In the genomic region with DNA sequence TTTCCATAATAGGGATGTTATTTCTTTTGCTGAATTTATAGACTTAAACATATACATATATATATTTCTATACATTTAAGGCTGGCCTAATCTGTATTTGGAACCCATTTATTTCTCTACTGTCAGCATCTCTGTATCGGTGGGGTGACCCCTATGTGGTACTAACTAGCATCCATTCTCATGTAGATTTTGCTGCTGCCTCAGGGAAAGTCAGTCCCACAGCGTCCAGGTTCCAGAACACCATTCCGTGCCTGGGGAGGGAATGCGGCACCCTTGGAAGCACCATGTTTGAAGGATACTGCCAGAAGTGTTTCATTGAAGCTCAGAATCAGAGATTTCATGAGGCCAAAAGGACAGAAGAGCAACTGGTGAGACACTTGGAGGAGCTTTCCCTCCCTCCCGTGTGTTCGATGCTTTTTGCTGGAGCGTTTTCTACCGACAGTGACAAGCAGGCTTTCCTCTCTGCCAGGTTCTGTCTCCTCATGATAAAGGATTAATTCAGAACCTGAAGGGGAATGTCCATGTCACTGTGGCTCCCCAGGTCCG, we compare ENCODE assay signal across 13 cellular contexts. TPM values are rescaled to one million over a fixed set of nuclear protein-coding genes. Genes with fewer than 3 reads are reported as not detected.
A peak's percentile ranks its signal among the peaks of the same experiment; 100 is the strongest.
DNase-seq lines count a peak whose midpoint lies in the region; ATAC-seq and TF ChIP-seq lines count a peak whose summit lies in the region.
"Had no signal": no experiment of that assay in that cellular context is flagged by ENCODE, and none has a peak within 500 bp of the region (broad histone marks: within the 10 kb centered on the region; RNA-seq: fewer than 3 reads in every experiment).

No MANE protein-coding gene starts in this region.

- CTCF ChIA-PET in activated naive CD4-positive, alpha-beta T cell treated with anti-CD3 and anti-CD28 coated beads for 36 hours (lab: Charles Lee): interaction anchor here (0.6 to 12.9 kb wide), 7 partner anchors 10 to 176 kb away, joined by 3 to 156 read pairs (median 4); partner anchors contain the start of gene TNFAIP3

- H3K4me3 ChIP-seq in esophagus muscularis mucosa (no peak overlapping the region), subcutaneous abdominal adipose tissue (ENCODE audit: low read depth in 1 of 5, low read length in 5 of 5) (no peak overlapping the region)

- no peaks in the 10 kb centered on the region for H3K27me3 Mint-ChIP-seq in activated naive CD4-positive, alpha-beta T cell treated with anti-CD3 and anti-CD28 coated beads for 36 hours (ENCODE audit: low read depth)
- H3K27me3 Mint-ChIP-seq in T-helper 17 cell: peaks cover 8% of the 10 kb centered on the region
- H3K27me3 Mint-ChIP-seq: brain had no signal

- H3K27ac Mint-ChIP-seq in activated naive CD4-positive, alpha-beta T cell treated with anti-CD3 and anti-CD28 coated beads for 36 hours: peak overlapping the region; percentile 85
- peak overlapping the region; percentile 96 for H3K27ac Mint-ChIP-seq in T-helper 17 cell
- H3K27ac Mint-ChIP-seq: brain had no signal

- TF ChIP-seq EP300 in esophagus muscularis mucosa (IDR thresholded peaks at IDR 0.05): no peak

- peak overlapping the region; percentile 45 to 57 (median 51) for H3K27ac ChIP-seq in esophagus muscularis mucosa (replicated peaks in 1 of 4)
- H3K27ac ChIP-seq in subcutaneous abdominal adipose tissue (ENCODE audit: low read depth, low read length): peak overlapping the region; percentile 72

- H3K4me3 Mint-ChIP-seq in activated naive CD4-positive, alpha-beta T cell treated with anti-CD3 and anti-CD28 coated beads for 36 hours: peak overlapping the region; percentile 61
- H3K4me3 Mint-ChIP-seq in T-helper 17 cell: peak overlapping the region; percentile 88

- H3K9me3 Mint-ChIP-seq in activated naive CD4-positive, alpha-beta T cell treated with anti-CD3 and anti-CD28 coated beads for 36 hours: peaks cover 3% of the 10 kb centered on the region

- peaks cover 68 to 84% (median 81%) of the 10 kb centered on the region in 4 donors for H3K36me3 ChIP-seq in esophagus muscularis mucosa
- H3K36me3 ChIP-seq in subcutaneous abdominal adipose tissue (ENCODE audit: control insufficient read depth in 5 of 5, insufficient read depth in 5 of 5, low read length in 5 of 5): peaks cover 35 to 82% (median 76%) of the 10 kb centered on the region in 5 donors

- intact Hi-C loops in activated naive CD4-positive, alpha-beta T cell treated with anti-CD3 and anti-CD28 coated beads for 36 hours (cut with micrococcal nuclease): loop anchor here (10.0 kb wide), 1 partner anchor 535 kb away; no protein-coding TSS in a partner anchor
- intact Hi-C loops in esophagus muscularis mucosa (cut with DNase I): no loop called here

- ATAC-seq in T-helper 17 cell (no peak), GM19455 (IDR thresholded peaks at IDR 0.05; ENCODE audit: unreplicated experiment) (no peak), GM21723 (IDR thresholded peaks at IDR 0.05; ENCODE audit: unreplicated experiment) (no peak), HG02678 (IDR thresholded peaks at IDR 0.05; ENCODE audit: unreplicated experiment) (no peak)

- TF ChIP-seq CTCF in esophagus muscularis mucosa (IDR thresholded peaks at IDR 0.05): no peak

- H3K27me3 ChIP-seq in esophagus muscularis mucosa (no peaks in the 10 kb centered on the region), subcutaneous abdominal adipose tissue (ENCODE audit: control insufficient read depth in 5 of 5, insufficient read depth in 4 of 5, low read length in 5 of 5) (no peaks in the 10 kb centered on the region)

- no peak for TF ChIP-seq POLR2A in esophagus muscularis mucosa (IDR thresholded peaks at IDR 0.05; ENCODE audit: low read depth)

- H3K9ac ChIP-seq in subcutaneous abdominal adipose tissue (ENCODE audit: low read length in 5 of 5): peak overlapping the region in 2 of 5 donors; percentile 6 to 17

- no peak for DNase-seq in activated naive CD4-positive, alpha-beta T cell treated with anti-CD3 and anti-CD28 coated beads for 36 hours
- DNase-seq in activated naive CD4-positive, alpha-beta T cell treated with Interleukin-2 at 50 U/mL for 16 hours: no peak
- DNase-seq in T-helper 17 cell: no peak
- no peak for DNase-seq in esophagus muscularis mucosa (ENCODE audit: extremely low spot score)
- DNase-seq: activated effector memory CD4-positive, alpha-beta T cell treated with Interleukin-2 at 50 U/mL for 16 hours; NCI-H1417; NK-92 treated with Interleukin-12 subunit alpha and Interleukin-12 subunit beta, amount 100 ng/mL, for 24 hours; stimulated activated CD4-positive, alpha-beta T cell treated with anti-CD3 and anti-CD28 coated beads, Interleukin-4, amount 100 ng/mL, for 4 hours had no signal

- peaks cover 82% of the 10 kb centered on the region for H3K4me1 Mint-ChIP-seq in activated naive CD4-positive, alpha-beta T cell treated with anti-CD3 and anti-CD28 coated beads for 36 hours (ENCODE audit: low read depth)
- peaks cover 78% of the 10 kb centered on the region for H3K4me1 Mint-ChIP-seq in T-helper 17 cell
- H3K4me1 Mint-ChIP-seq: brain had no signal

- 71% methylated on average over 7 of the region's 9 CpGs for WGBS in esophagus muscularis mucosa

- H3K36me3 Mint-ChIP-seq in activated naive CD4-positive, alpha-beta T cell treated with anti-CD3 and anti-CD28 coated beads for 36 hours (ENCODE audit: low read depth): peaks cover 86% of the 10 kb centered on the region
- H3K36me3 Mint-ChIP-seq in T-helper 17 cell (ENCODE audit: low read depth): peaks cover 17% of the 10 kb centered on the region

- H3K4me1 ChIP-seq in esophagus muscularis mucosa (peaks cover 12 to 53% (median 43%) of the 10 kb centered on the region in 4 donors), subcutaneous abdominal adipose tissue (ENCODE audit: control insufficient read depth in 5 of 5, insufficient read depth in 5 of 5, low read length in 5 of 5) (peaks cover 5 to 34% (median 29%) of the 10 kb centered on the region in 5 donors)

- no peaks in the 10 kb centered on the region for H3K9me3 ChIP-seq in T-helper 17 cell (ENCODE audit: control insufficient read depth, low read length, poor library complexity, severe bottlenecking)
- H3K9me3 ChIP-seq in esophagus muscularis mucosa: no peaks in the 10 kb centered on the region
- H3K9me3 ChIP-seq in subcutaneous abdominal adipose tissue (ENCODE audit: control insufficient read depth in 5 of 5, low read length in 5 of 5): no peaks in the 10 kb centered on the region

RNA-seq across cellular contexts. Expression of gene TNFAIP3, which starts 12.9 kb away (rescaled TPM):
- 100 to 1,000 TPM; 289 to 294 TPM for total RNA-seq in activated naive CD4-positive, alpha-beta T cell treated with anti-CD3 and anti-CD28 coated beads for 36 hours
- 1,000 to 10,000 TPM; 4,032 to 4,607 TPM for total RNA-seq in T-helper 17 cell
- total RNA-seq in esophagus muscularis mucosa: 10 to 100 TPM; 21.0 to 54.3 (median 29.8) TPM

Comparison
In these comparisons a context has a peak if more than half of its experiments do, and no peak if none do; other contexts are left out.
1. RNA of gene TNFAIP3, which starts 12.9 kb away (total RNA-seq): 4,032 to 4,607 TPM in T-helper 17 cell; 289 to 294 TPM in activated naive CD4-positive, alpha-beta T cell treated with anti-CD3 and anti-CD28 coated beads for 36 hours and 21.0 to 54.3 TPM in esophagus muscularis mucosa; every median in the first group is over 10 times any median in the second.